ENCODE assay signal across 1 cellular context in the genomic region with DNA sequence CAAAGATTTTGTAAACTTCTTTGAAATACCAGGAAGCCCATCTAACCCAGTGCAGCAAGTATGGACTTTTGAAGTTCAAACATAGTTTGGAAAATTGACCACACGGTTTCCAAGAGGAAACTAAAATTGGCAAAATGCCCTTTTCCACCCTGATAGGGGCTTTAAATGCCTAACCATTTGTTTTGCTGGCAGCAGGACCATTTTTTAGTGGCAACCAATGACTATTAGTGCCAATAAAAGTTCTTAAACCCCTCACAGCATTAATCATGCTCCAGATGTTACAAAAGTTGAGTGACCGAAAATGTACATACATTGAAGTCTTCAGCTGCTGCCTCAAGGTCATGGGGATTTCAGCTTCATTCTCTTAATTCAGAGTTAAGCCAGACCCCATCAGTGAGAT.
TF ChIP-seq lines count a peak whose summit lies in the region.

No MANE protein-coding gene starts in this region.

TF ChIP-seq in HCT116, 20 proteins besides CTCF, POLR2A, EP300 and RAD21:
- TF ChIP-seq YY1 (IDR thresholded peaks at IDR 0.05; ENCODE audit: extremely low read depth, insufficient replicate concordance, low read depth, low read length) (no peak), POLR2AphosphoS5 (IDR thresholded peaks at IDR 0.05; ENCODE audit: low read depth, low read length) (no peak), JUND (IDR thresholded peaks at IDR 0.05) (no peak), ZNF274 (IDR thresholded peaks at IDR 0.05; ENCODE audit: low read depth, low read length) (no peak), ZFX (IDR thresholded peaks at IDR 0.05) (no peak), TCF7L2 (IDR thresholded peaks at IDR 0.05; ENCODE audit: borderline replicate concordance, extremely low read depth, insufficient read depth, insufficient read length) (no peak), SRF (IDR thresholded peaks at IDR 0.05; ENCODE audit: low read depth) (no peak), FOSL1 (IDR thresholded peaks at IDR 0.05; ENCODE audit: low read depth) (no peak), ELF1 (IDR thresholded peaks at IDR 0.05; ENCODE audit: borderline replicate concordance, low read depth) (no peak), SIN3A (IDR thresholded peaks at IDR 0.05; ENCODE audit: low read depth) (no peak), CEBPB (IDR thresholded peaks at IDR 0.05; ENCODE audit: low read depth) (no peak), EZH2 (IDR thresholded peaks at IDR 0.05) (no peak), CBX3 (IDR thresholded peaks at IDR 0.05; ENCODE audit: low read depth) (no peak)
- TF ChIP-seq, protein P1, sequence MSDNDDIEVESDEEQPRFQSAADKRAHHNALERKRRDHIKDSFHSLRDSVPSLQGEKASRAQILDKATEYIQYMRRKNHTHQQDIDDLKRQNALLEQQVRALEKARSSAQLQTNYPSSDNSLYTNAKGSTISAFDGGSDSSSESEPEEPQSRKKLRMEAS (IDR thresholded peaks at IDR 0.05), result no peak
- TF ChIP-seq, protein P2, sequence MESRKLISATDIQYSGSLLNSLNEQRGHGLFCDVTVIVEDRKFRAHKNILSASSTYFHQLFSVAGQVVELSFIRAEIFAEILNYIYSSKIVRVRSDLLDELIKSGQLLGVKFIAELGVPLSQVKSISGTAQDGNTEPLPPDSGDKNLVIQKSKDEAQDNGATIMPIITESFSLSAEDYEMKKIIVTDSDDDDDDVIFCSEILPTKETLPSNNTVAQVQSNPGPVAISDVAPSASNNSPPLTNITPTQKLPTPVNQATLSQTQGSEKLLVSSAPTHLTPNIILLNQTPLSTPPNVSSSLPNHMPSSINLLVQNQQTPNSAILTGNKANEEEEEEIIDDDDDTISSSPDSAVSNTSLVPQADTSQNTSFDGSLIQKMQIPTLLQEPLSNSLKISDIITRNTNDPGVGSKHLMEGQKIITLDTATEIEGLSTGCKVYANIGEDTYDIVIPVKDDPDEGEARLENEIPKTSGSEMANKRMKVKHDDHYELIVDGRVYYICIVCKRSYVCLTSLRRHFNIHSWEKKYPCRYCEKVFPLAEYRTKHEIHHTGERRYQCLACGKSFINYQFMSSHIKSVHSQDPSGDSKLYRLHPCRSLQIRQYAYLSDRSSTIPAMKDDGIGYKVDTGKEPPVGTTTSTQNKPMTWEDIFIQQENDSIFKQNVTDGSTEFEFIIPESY (IDR thresholded peaks at IDR 0.05; ENCODE audit: extremely low read depth, insufficient replicate concordance, low read length), result no peak
- TF ChIP-seq, protein P3, sequence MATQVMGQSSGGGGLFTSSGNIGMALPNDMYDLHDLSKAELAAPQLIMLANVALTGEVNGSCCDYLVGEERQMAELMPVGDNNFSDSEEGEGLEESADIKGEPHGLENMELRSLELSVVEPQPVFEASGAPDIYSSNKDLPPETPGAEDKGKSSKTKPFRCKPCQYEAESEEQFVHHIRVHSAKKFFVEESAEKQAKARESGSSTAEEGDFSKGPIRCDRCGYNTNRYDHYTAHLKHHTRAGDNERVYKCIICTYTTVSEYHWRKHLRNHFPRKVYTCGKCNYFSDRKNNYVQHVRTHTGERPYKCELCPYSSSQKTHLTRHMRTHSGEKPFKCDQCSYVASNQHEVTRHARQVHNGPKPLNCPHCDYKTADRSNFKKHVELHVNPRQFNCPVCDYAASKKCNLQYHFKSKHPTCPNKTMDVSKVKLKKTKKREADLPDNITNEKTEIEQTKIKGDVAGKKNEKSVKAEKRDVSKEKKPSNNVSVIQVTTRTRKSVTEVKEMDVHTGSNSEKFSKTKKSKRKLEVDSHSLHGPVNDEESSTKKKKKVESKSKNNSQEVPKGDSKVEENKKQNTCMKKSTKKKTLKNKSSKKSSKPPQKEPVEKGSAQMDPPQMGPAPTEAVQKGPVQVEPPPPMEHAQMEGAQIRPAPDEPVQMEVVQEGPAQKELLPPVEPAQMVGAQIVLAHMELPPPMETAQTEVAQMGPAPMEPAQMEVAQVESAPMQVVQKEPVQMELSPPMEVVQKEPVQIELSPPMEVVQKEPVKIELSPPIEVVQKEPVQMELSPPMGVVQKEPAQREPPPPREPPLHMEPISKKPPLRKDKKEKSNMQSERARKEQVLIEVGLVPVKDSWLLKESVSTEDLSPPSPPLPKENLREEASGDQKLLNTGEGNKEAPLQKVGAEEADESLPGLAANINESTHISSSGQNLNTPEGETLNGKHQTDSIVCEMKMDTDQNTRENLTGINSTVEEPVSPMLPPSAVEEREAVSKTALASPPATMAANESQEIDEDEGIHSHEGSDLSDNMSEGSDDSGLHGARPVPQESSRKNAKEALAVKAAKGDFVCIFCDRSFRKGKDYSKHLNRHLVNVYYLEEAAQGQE (IDR thresholded peaks at IDR 0.05; ENCODE audit: low read depth), result no peak
